Comparison of ENCODE assay signal across 1 cellular context in genomic region chr1:231020816-231021215, GRCh38.
TF ChIP-seq lines count a peak whose summit lies in the region.

No MANE protein-coding gene starts in this region.

TF ChIP-seq in WTC11, 78 proteins besides CTCF, POLR2A, EP300 and RAD21 (continued from another document):
- TF ChIP-seq ZNF281 (CRISPR knock-in tag; IDR thresholded peaks at IDR 0.05) = no peak
